27 cellular contexts compared by ENCODE assay signal in the genomic region with DNA sequence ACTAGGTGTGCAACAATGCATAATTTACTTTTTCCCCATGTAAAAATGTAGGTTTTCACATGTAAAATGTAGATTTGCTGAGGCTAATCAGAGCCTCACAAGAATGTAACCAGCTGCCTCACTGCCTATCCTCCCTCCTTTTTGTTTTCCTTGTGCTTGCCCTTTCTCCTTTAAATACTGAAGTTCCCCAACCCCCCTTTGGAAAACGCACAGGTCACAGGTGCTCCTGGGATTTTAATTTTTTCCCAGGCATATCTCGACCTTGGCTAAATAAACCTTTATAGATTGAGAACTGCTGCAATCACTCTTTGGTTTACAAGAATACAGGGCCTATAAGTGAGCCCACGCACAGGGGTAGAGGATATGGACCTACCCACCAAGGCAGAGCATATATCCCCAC.
DNase-seq lines count a peak whose midpoint lies in the region; ATAC-seq, FAIRE-seq and TF ChIP-seq lines count a peak whose summit lies in the region.
"Had no signal": no experiment of that assay in that cellular context is flagged by ENCODE, and none has a peak within 500 bp of the region (broad histone marks: within the 10 kb centered on the region; RNA-seq: fewer than 3 reads in every experiment).

No MANE protein-coding gene starts in this region.

- H3K36me3 ChIP-seq in left ventricle myocardium inferior = peaks cover 7% of the 10 kb centered on the region
- no peaks in the 10 kb centered on the region for H3K36me3 ChIP-seq in right atrium auricular region
- no peaks in the 10 kb centered on the region for H3K36me3 ChIP-seq in HUES6 (ENCODE audit: control insufficient read depth, insufficient read depth, low read length)
- no peaks in the 10 kb centered on the region for H3K36me3 ChIP-seq in pancreas
- H3K36me3 ChIP-seq: BE2C, BLaER1 had no signal

- H3K9me3 ChIP-seq in left ventricle myocardium inferior (replicated peaks) (no peaks in the 10 kb centered on the region), right atrium auricular region (no peaks in the 10 kb centered on the region), HUES6 (ENCODE audit: control insufficient read depth, insufficient read depth, low read depth, low read length) (no peaks in the 10 kb centered on the region), pancreas (no peaks in the 10 kb centered on the region)
- H3K9me3 ChIP-seq: BE2C, BLaER1 had no signal

- H3K27ac ChIP-seq in left ventricle myocardium inferior (replicated peaks) (peak overlapping the region; percentile 39), right atrium auricular region (no peak overlapping the region), HUES6 (ENCODE audit: low read depth, low read length) (0 out of 2 replicates have a peak overlapping the region, but pooled peaks have one; percentile 16), pancreas (peak overlapping the region in 1 of 4 donors; percentile 29)
- H3K27ac ChIP-seq: BLaER1 had no signal

- peak; percentile 34 to 76 (median 56) for ATAC-seq in pancreas
- ATAC-seq in GM21390 (IDR thresholded peaks at IDR 0.05; ENCODE audit: unreplicated experiment) = no peak
- ATAC-seq in HG02798 (IDR thresholded peaks at IDR 0.05; ENCODE audit: poor library complexity, unreplicated experiment) = no peak
- ATAC-seq: GM12878 had no signal

- H3K9ac ChIP-seq in HUES6 (ENCODE audit: low read length) = no peak overlapping the region
- H3K9ac ChIP-seq: BLaER1 had no signal

- no peaks in the 10 kb centered on the region for H3K27me3 ChIP-seq in left ventricle myocardium inferior (ENCODE audit: low read depth)
- no peaks in the 10 kb centered on the region for H3K27me3 ChIP-seq in right atrium auricular region
- H3K27me3 ChIP-seq in HUES6 (ENCODE audit: control insufficient read depth, insufficient read depth, low read length) = no peaks in the 10 kb centered on the region
- H3K27me3 ChIP-seq in pancreas = no peaks in the 10 kb centered on the region
- H3K27me3 ChIP-seq: BE2C, BLaER1 had no signal

- WGBS in pancreas, 2 donors = 33 to 37% methylated on average over 3 of the region's 3 CpGs

- peaks cover 49% of the 10 kb centered on the region for H3K4me1 ChIP-seq in left ventricle myocardium inferior
- peaks cover 0 to 10% of the 10 kb centered on the region in 2 donors for H3K4me1 ChIP-seq in right atrium auricular region
- no peaks in the 10 kb centered on the region; the same call in 1 of the 2 replicates for H3K4me1 ChIP-seq in HUES6 (ENCODE audit: control insufficient read depth, insufficient read depth, low read length)
- H3K4me1 ChIP-seq in pancreas = peaks cover 6 to 19% (median 19%) of the 10 kb centered on the region in 3 donors
- H3K4me1 ChIP-seq: BE2C, BLaER1 had no signal

- intact Hi-C loops in left ventricle myocardium inferior (cut with micrococcal nuclease) (no loop called here), pancreas (cut with DNase I) (no loop called here)

- DNase-seq in left ventricle myocardium inferior (no peak), right atrium auricular region (ENCODE audit: low spot score) (no peak), pancreas (no peak), putamen (ENCODE audit: low spot score) (no peak)
- DNase-seq: 8988T; ACHN; BE2C; C1 segment of cervical spinal cord; CD4-positive, alpha-beta memory T cell; CD4-positive, CD25-positive, alpha-beta regulatory T cell; CD8-positive, alpha-beta memory T cell; COR-L47; DMS 273 treated with DMSO at 0.1 percent for 48 hours; DMS153; DMS53; DMS79; DND-41; EL; GDM1 had no signal

- no peak for FAIRE-seq in pancreas (lab: Jason Lieb, UNC)
- FAIRE-seq: A204.1, GM12878, GM12892, GM18507 had no signal

- TF ChIP-seq CTCF in left ventricle myocardium inferior (IDR thresholded peaks at IDR 0.05; ENCODE audit: borderline replicate concordance) = no peak
- TF ChIP-seq CTCF in right atrium auricular region (IDR thresholded peaks at IDR 0.05) = no peak
- TF ChIP-seq CTCF in pancreas (IDR thresholded peaks at IDR 0.05) = no peak

- H3K4me3 ChIP-seq in left ventricle myocardium inferior (no peak overlapping the region), right atrium auricular region (no peak overlapping the region), HUES6 (ENCODE audit: low read depth, low read length) (no peak overlapping the region), pancreas (no peak overlapping the region)
- H3K4me3 ChIP-seq: BLaER1, GM12878 had no signal

Comparison
In these comparisons a context has a peak if more than half of its experiments do, and no peak if none do; other contexts are left out.
1. H3K27ac ChIP-seq: peak in left ventricle myocardium inferior (single experiment) and HUES6 (single experiment); none in right atrium auricular region (0 of 2).
2. ATAC-seq: peak in pancreas (4 of 4); none in GM21390 (single experiment) and HG02798 (single experiment).